ENCODE assay signal across 24 cellular contexts in genomic region chr2:145228506-145228905, GRCh38.
A peak's percentile ranks its signal among the peaks of the same experiment; 100 is the strongest.
DNase-seq lines count a peak whose midpoint lies in the region; ATAC-seq and TF ChIP-seq lines count a peak whose summit lies in the region.
"Had no signal": no experiment of that assay in that cellular context is flagged by ENCODE, and none has a peak within 500 bp of the region (broad histone marks: within the 10 kb centered on the region; RNA-seq: fewer than 3 reads in every experiment).

No MANE protein-coding gene starts in this region.

- DNase-seq in EL: peak; percentile 19
- DNase-seq in LHCN-M2 (ENCODE audit: low read depth): peak; percentile 18
- DNase-seq in epithelial cell of esophagus (ENCODE audit: low read depth): peak; percentile 47
- no peak for DNase-seq in osteoblast (ENCODE audit: insufficient read length, low spot score, missing footprints)
- no peak for DNase-seq in OCI-LY7 (ENCODE audit: low spot score)
- DNase-seq in suprapubic skin (ENCODE audit: low spot score in 2 of 2): no peak
- DNase-seq in mesendoderm: no peak
- DNase-seq: activated CD4-positive, alpha-beta memory T cell treated with anti-CD3 and anti-CD28 coated beads for 36 hours; activated CD4-positive, CD25-positive, alpha-beta regulatory T cell; activated naive CD4-positive, alpha-beta T cell treated with Interleukin-2 at 50 U/mL for 16 hours; activated T-cell treated with anti-CD3 and anti-CD28 coated beads for 4 hours; Caco-2; erythroblast; left lung; MM.1S; mucosa of descending colon; NCI-H1436 treated with DMSO at 0.1 percent for 48 hours; NCI-H2227 treated with DMSO at 0.1 percent for 48 hours; NCI-H748 treated with DMSO at 0.1 percent for 48 hours; PC-3; SJCRH30; T-helper 17 cell had no signal

- no peak overlapping the region for H3K18ac ChIP-seq in mesendoderm (ENCODE audit: low read length)

- TF ChIP-seq POLR2A in suprapubic skin (IDR thresholded peaks at IDR 0.05): no peak

- H3K27me3 ChIP-seq in osteoblast (ENCODE audit: insufficient read depth, low read length) (no peaks in the 10 kb centered on the region), suprapubic skin (no peaks in the 10 kb centered on the region), mesendoderm (ENCODE audit: insufficient read depth, low read length, poor library complexity) (no peaks in the 10 kb centered on the region)
- H3K27me3 ChIP-seq: left lung, neural progenitor cell, SJCRH30 had no signal

- no peaks in the 10 kb centered on the region for H3K79me1 ChIP-seq in mesendoderm (ENCODE audit: low read length)

- ATAC-seq in HG03521 (IDR thresholded peaks at IDR 0.05; ENCODE audit: unreplicated experiment): no peak
- ATAC-seq: left lung, mucosa of descending colon, PC-3, T-helper 17 cell had no signal

- intact Hi-C loops in OCI-LY7 (cut with micrococcal nuclease; ENCODE audit: unreplicated experiment): loop anchor here (10.0 kb wide), 1 partner anchor 524 kb away; no protein-coding TSS in a partner anchor

- no peak overlapping the region for H2AK5ac ChIP-seq in mesendoderm (ENCODE audit: low read length)

- no peak overlapping the region for H3K9ac ChIP-seq in mesendoderm (ENCODE audit: low read length)
- H3K9ac ChIP-seq: neural progenitor cell had no signal

- no peak for TF ChIP-seq CTCF in epithelial cell of esophagus (IDR thresholded peaks at IDR 0.05; ENCODE audit: insufficient read depth, low read depth, low read length, missing control alignments)
- no peak for TF ChIP-seq CTCF in osteoblast (IDR thresholded peaks at IDR 0.05; ENCODE audit: extremely low read depth, low read depth, low read length)
- TF ChIP-seq CTCF in OCI-LY7 (conservative IDR thresholded peaks at IDR 0.05; ENCODE audit: low read length): no peak
- TF ChIP-seq CTCF in suprapubic skin (IDR thresholded peaks at IDR 0.05): no peak

- H2BK15ac ChIP-seq in mesendoderm (replicated peaks; ENCODE audit: low read depth): no peak overlapping the region

- H3K4me1 ChIP-seq in osteoblast (ENCODE audit: insufficient read depth, low read length): peaks cover 8% of the 10 kb centered on the region
- no peaks in the 10 kb centered on the region for H3K4me1 ChIP-seq in OCI-LY7 (ENCODE audit: insufficient read depth, low read length, poor library complexity, severe bottlenecking)
- no peaks in the 10 kb centered on the region for H3K4me1 ChIP-seq in suprapubic skin
- no peaks in the 10 kb centered on the region for H3K4me1 ChIP-seq in mesendoderm (ENCODE audit: control insufficient read depth, low read depth, low read length)
- H3K4me1 ChIP-seq: Caco-2, left lung, neural progenitor cell had no signal

- H3K4ac ChIP-seq in mesendoderm (ENCODE audit: low read depth, low read length): no peak overlapping the region

- POLR2A ChIA-PET in OCI-LY7 (lab: Charles Lee): interaction anchor here (0.7 kb wide), 1 partner anchor 33 kb away, joined by 3 read pairs; no protein-coding TSS in a partner anchor

- H4K5ac ChIP-seq in mesendoderm (ENCODE audit: low read length): no peak overlapping the region

- H3K56ac ChIP-seq in mesendoderm (ENCODE audit: low read length): no peak overlapping the region

- no peaks in the 10 kb centered on the region for H3K36me3 ChIP-seq in osteoblast (ENCODE audit: insufficient read depth, low read length)
- H3K36me3 ChIP-seq in OCI-LY7 (ENCODE audit: insufficient read depth, low read length): no peaks in the 10 kb centered on the region
- no peaks in the 10 kb centered on the region for H3K36me3 ChIP-seq in suprapubic skin
- no peaks in the 10 kb centered on the region for H3K36me3 ChIP-seq in mesendoderm (ENCODE audit: control insufficient read depth, insufficient read depth, low read length)
- H3K36me3 ChIP-seq: left lung, neural progenitor cell, SJCRH30 had no signal

- H3K9me3 ChIP-seq in osteoblast (ENCODE audit: low read depth, low read length) (no peaks in the 10 kb centered on the region), OCI-LY7 (ENCODE audit: low read length) (no peaks in the 10 kb centered on the region), suprapubic skin (no peaks in the 10 kb centered on the region)
- H3K9me3 ChIP-seq: Caco-2, left lung, mucosa of descending colon, SJCRH30 had no signal

- no TSS peak for BruUV-seq in OCI-LY7 (replicated peaks; lab: Mats Ljungman, UMichigan)

- H3K27ac ChIP-seq in osteoblast (ENCODE audit: low read depth, low read length) (no peak overlapping the region), OCI-LY7 (ENCODE audit: low read depth, low read length, poor library complexity, severe bottlenecking) (no peak overlapping the region), suprapubic skin (no peak overlapping the region), mesendoderm (ENCODE audit: low read depth, low read length) (no peak overlapping the region)
- H3K27ac ChIP-seq: left lung, neural progenitor cell, SJCRH30 had no signal

- no peaks in the 10 kb centered on the region for H3K9me2 ChIP-seq in OCI-LY7 (ENCODE audit: insufficient read depth, low read length)

- no peak overlapping the region for H3K4me3 ChIP-seq in epithelial cell of esophagus (ENCODE audit: low read length)
- no peak overlapping the region for H3K4me3 ChIP-seq in osteoblast (ENCODE audit: insufficient read depth, low read length)
- no peak overlapping the region for H3K4me3 ChIP-seq in OCI-LY7 (ENCODE audit: low read depth, low read length, poor library complexity, severe bottlenecking)
- no peak overlapping the region for H3K4me3 ChIP-seq in suprapubic skin
- H3K4me3 ChIP-seq in mesendoderm (ENCODE audit: low read length): no peak overlapping the region
- H3K4me3 ChIP-seq: left lung, mucosa of descending colon, neural progenitor cell, SJCRH30 had no signal

- no peak overlapping the region for H4K8ac ChIP-seq in mesendoderm (ENCODE audit: low read depth, low read length)

- H4K20me1 ChIP-seq in osteoblast (ENCODE audit: insufficient read depth, low read length) (no peaks in the 10 kb centered on the region), OCI-LY7 (ENCODE audit: insufficient read depth, low read length) (no peaks in the 10 kb centered on the region)

- H3K79me2 ChIP-seq in osteoblast (ENCODE audit: insufficient read depth, low read length) (no peaks in the 10 kb centered on the region), OCI-LY7 (ENCODE audit: insufficient read depth, low read depth, low read length) (no peaks in the 10 kb centered on the region), mesendoderm (ENCODE audit: control insufficient read depth, insufficient read depth, low read length) (no peaks in the 10 kb centered on the region)

- no peak overlapping the region for H3K23ac ChIP-seq in mesendoderm (ENCODE audit: low read length)

- WGBS in suprapubic skin: 48% methylated on average over 5 of the region's 5 CpGs
- WGBS in mesendoderm (ENCODE audit: extremely low coverage, insufficient coverage, low lambda C conversion rate): no CpG with 5 or more reads among the region's 5 CpGs

- no peak for TF ChIP-seq EP300 in suprapubic skin (IDR thresholded peaks at IDR 0.05)

- no peak overlapping the region for H2BK5ac ChIP-seq in mesendoderm (ENCODE audit: low read length)

- peak overlapping the region; percentile 19 for H2AFZ ChIP-seq in osteoblast (ENCODE audit: low read length)
- H2AFZ ChIP-seq in OCI-LY7 (ENCODE audit: low read length): no peak overlapping the region
- H2AFZ ChIP-seq: neural progenitor cell had no signal

- CTCF ChIA-PET in OCI-LY7 (lab: Charles Lee; ENCODE audit: unreplicated experiment): no interaction called here

- H3K4me2 ChIP-seq in osteoblast (ENCODE audit: insufficient read depth, low read length) (no peak overlapping the region), OCI-LY7 (ENCODE audit: low read length) (no peak overlapping the region), mesendoderm (ENCODE audit: low read length) (no peak overlapping the region)
- H3K4me2 ChIP-seq: neural progenitor cell had no signal

- H2BK120ac ChIP-seq in mesendoderm (ENCODE audit: low read depth, low read length): no peak overlapping the region

Comparison
In these comparisons a context has a peak if more than half of its experiments do, and no peak if none do; other contexts are left out.
1. DNase-seq: peak in EL (single experiment), LHCN-M2 (single experiment) and epithelial cell of esophagus (single experiment); none in osteoblast (single experiment), OCI-LY7 (single experiment), suprapubic skin (0 of 2) and mesendoderm (single experiment).